ENCODE assay signal across 8 cellular contexts in the genomic region with DNA sequence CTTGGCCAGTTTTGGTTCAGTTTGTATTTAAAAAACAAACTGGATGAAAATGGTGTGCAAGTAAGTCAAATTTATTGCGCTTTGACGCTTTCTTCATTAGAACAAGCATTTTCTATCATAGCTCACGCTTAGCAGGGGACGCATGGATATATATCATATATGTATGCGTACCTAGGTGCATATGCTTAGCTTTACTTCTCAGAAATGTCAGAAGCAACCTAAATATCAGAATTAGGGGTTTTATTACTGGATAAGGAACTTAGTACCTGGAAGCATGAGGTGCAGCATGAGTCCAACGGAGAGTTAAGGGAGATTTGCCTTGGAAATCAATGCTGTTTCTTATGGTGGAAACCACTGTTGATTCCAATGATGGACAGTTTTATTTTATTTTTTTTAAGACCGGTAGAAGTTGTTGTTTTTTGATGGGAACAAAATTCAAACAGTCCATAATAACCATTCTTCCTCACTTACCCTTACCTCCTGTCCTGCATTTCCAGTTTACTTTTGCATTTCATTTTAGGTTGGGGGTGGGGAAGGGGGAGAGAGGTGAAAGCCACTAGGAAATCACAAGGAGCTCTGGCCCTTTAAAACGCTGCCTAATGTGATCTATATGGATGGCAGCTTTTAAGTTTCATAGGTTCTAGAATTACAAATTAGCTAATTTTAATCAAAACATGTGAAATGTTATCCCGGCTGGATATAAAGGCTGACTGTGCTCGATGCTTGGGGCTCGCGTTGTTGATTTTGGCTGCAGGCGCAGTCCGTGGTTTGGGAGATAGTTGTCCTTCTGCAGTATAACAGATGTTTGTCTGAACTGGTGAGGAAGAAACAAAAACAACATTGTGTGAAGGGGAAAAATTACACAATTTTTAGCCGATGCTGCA. TPM values are rescaled to one million over a fixed set of nuclear protein-coding genes. Genes with fewer than 3 reads are reported as not detected.
A peak's percentile ranks its signal among the peaks of the same experiment; 100 is the strongest.
DNase-seq lines count a peak whose midpoint lies in the region; ATAC-seq lines count a peak whose summit lies in the region.

No MANE protein-coding gene starts in this region.

- peaks cover 8 to 81% (median 56%) of the 10 kb centered on the region in 5 donors for H3K4me1 ChIP-seq in subcutaneous abdominal adipose tissue (ENCODE audit: control insufficient read depth in 5 of 5, insufficient read depth in 5 of 5, low read length in 5 of 5)

- H3K27ac Mint-ChIP-seq in activated naive CD8-positive, alpha-beta T cell treated with anti-CD3 and anti-CD28 coated beads, Interleukin-2, amount 10 ng/mL, durations not matched to agents 7 days and 5 days, result no peak overlapping the region

- no peak overlapping the region for H3K9ac ChIP-seq in subcutaneous abdominal adipose tissue (ENCODE audit: low read length in 5 of 5)

- H3K4me1 Mint-ChIP-seq in activated naive CD8-positive, alpha-beta T cell treated with anti-CD3 and anti-CD28 coated beads, Interleukin-2, amount 10 ng/mL, durations not matched to agents 7 days and 5 days, result peaks cover 20% of the 10 kb centered on the region

- POLR2A ChIA-PET in activated naive CD8-positive, alpha-beta T cell treated with anti-CD3 and anti-CD28 coated beads, Interleukin-2, amount 10 ng/mL, durations not matched to agents 7 days and 5 days (lab: Charles Lee), result interaction anchor here (0.5 to 5.9 kb wide), 4 partner anchors 32 to 179 kb away, joined by 3 to 35 read pairs (median 8); partner anchors contain the start of gene PDSS2

- DNase-seq in NCI-H345 (lab: John Stamatoyannopoulos, UW) (peak; percentile 19), NCI-H345 treated with DMSO at 0.1 percent for 48 hours (lab: John Stamatoyannopoulos, UW; ENCODE audit: unreplicated experiment) (no peak), hypothalamus (lab: John Stamatoyannopoulos, UW) (peak in 30 of 51 donors; percentile 5 to 76 (median 25)), KBM-7 (no peak)
- no peak for DNase-seq in activated naive CD8-positive, alpha-beta T cell treated with anti-CD3 and anti-CD28 coated beads, Interleukin-2, amount 10 ng/mL, durations not matched to agents 7 days and 5 days

- H3K9me3 Mint-ChIP-seq in activated naive CD8-positive, alpha-beta T cell treated with anti-CD3 and anti-CD28 coated beads, Interleukin-2, amount 10 ng/mL, durations not matched to agents 7 days and 5 days, result no peaks in the 10 kb centered on the region

- no peak overlapping the region for H3K27ac ChIP-seq in subcutaneous abdominal adipose tissue (ENCODE audit: low read depth, low read length)

- ATAC-seq in activated naive CD8-positive, alpha-beta T cell treated with anti-CD3 and anti-CD28 coated beads, Interleukin-2, amount 10 ng/mL, durations not matched to agents 7 days and 5 days (ENCODE audit: low read depth), result no peak
- no peak for ATAC-seq in GM19324 (IDR thresholded peaks at IDR 0.05; ENCODE audit: low FRiP score, unreplicated experiment)
- ATAC-seq in GM18909 (IDR thresholded peaks at IDR 0.05; ENCODE audit: poor library complexity, unreplicated experiment), result no peak

- no peaks in the 10 kb centered on the region for H3K9me3 ChIP-seq in subcutaneous abdominal adipose tissue (ENCODE audit: control insufficient read depth in 5 of 5, low read length in 5 of 5)

- H3K36me3 ChIP-seq in subcutaneous abdominal adipose tissue (ENCODE audit: control insufficient read depth in 5 of 5, insufficient read depth in 5 of 5, low read length in 5 of 5), result no peaks in the 10 kb centered on the region

- H3K4me3 Mint-ChIP-seq in activated naive CD8-positive, alpha-beta T cell treated with anti-CD3 and anti-CD28 coated beads, Interleukin-2, amount 10 ng/mL, durations not matched to agents 7 days and 5 days, result peak overlapping the region; percentile 86

- peaks cover 22% of the 10 kb centered on the region for H3K27me3 Mint-ChIP-seq in activated naive CD8-positive, alpha-beta T cell treated with anti-CD3 and anti-CD28 coated beads, Interleukin-2, amount 10 ng/mL, durations not matched to agents 7 days and 5 days

- in situ Hi-C loops in KBM-7 (cut with MboI; ENCODE audit: low pct_unique_long_range_greater_than_20kb, low sequenced_read_pairs), result no loop called here

- H3K4me3 ChIP-seq in subcutaneous abdominal adipose tissue (ENCODE audit: low read depth in 1 of 5, low read length in 5 of 5), result peak overlapping the region; percentile 52 to 78 (median 75)

- no peaks in the 10 kb centered on the region for H3K36me3 Mint-ChIP-seq in activated naive CD8-positive, alpha-beta T cell treated with anti-CD3 and anti-CD28 coated beads, Interleukin-2, amount 10 ng/mL, durations not matched to agents 7 days and 5 days

- H3K27me3 ChIP-seq in subcutaneous abdominal adipose tissue (ENCODE audit: control insufficient read depth in 5 of 5, insufficient read depth in 4 of 5, low read length in 5 of 5), result peaks cover 0 to 36% (median 13%) of the 10 kb centered on the region in 5 donors

RNA-seq across cellular contexts. Expression of gene SOBP, which starts 2.1 kb away (rescaled TPM):
- 1 to 10 TPM; 1.2 to 1.4 TPM for total RNA-seq in activated naive CD8-positive, alpha-beta T cell treated with anti-CD3 and anti-CD28 coated beads, Interleukin-2, amount 10 ng/mL, durations not matched to agents 7 days and 5 days

RNA-seq across cellular contexts. Expression of gene PDSS2, which starts 32.7 kb away (rescaled TPM):
- 10 to 100 TPM; 12.8 to 15.4 TPM for total RNA-seq in activated naive CD8-positive, alpha-beta T cell treated with anti-CD3 and anti-CD28 coated beads, Interleukin-2, amount 10 ng/mL, durations not matched to agents 7 days and 5 days

Comparison
In these comparisons a context has a peak if more than half of its experiments do, and no peak if none do; other contexts are left out.
1. DNase-seq: peak in NCI-H345 (single experiment) and hypothalamus (30 of 51); none in NCI-H345 treated with DMSO at 0.1 percent for 48 hours (single experiment), activated naive CD8-positive, alpha-beta T cell treated with anti-CD3 and anti-CD28 coated beads, Interleukin-2, amount 10 ng/mL, durations not matched to agents 7 days and 5 days (single experiment) and KBM-7 (single experiment).